11 cellular contexts compared by ENCODE assay signal in genomic region chr5:167861134-167861930, GRCh38.
DNase-seq lines count a peak whose midpoint lies in the region; ATAC-seq and TF ChIP-seq lines count a peak whose summit lies in the region.
"Had no signal": no experiment of that assay in that cellular context is flagged by ENCODE, and none has a peak within 500 bp of the region (broad histone marks: within the 10 kb centered on the region; RNA-seq: fewer than 3 reads in every experiment).

No MANE protein-coding gene starts in this region.

- POLR2A ChIA-PET in PC-3 (lab: Charles Lee; ENCODE audit: unreplicated experiment) = no interaction called here

- no TSS peak for BruUV-seq in PC-3 (replicated peaks; lab: Mats Ljungman, UMichigan)

- no peaks in the 10 kb centered on the region for H3K9me2 ChIP-seq in PC-3 (replicated peaks; ENCODE audit: low read length)

- TF ChIP-seq CTCF in heart right ventricle (IDR thresholded peaks at IDR 0.05) (no peak), PC-3 (conservative IDR thresholded peaks at IDR 0.05; ENCODE audit: low read depth, low read length) (no peak), GM10266 (IDR thresholded peaks at IDR 0.05; ENCODE audit: control insufficient read depth, insufficient read depth, low read depth, missing control alignments) (no peak)

- intact Hi-C loops in heart right ventricle (cut with DNase I) = no loop called here
- intact Hi-C loops in cardiac septum (cut with DNase I) = no loop called here
- intact Hi-C loops in PC-3 (cut with micrococcal nuclease) = no loop called here

- ATAC-seq in heart right ventricle (peak in 6 of 8 donors; percentile 40 to 90 (median 64)), PC-3 (no peak), HG03521 (IDR thresholded peaks at IDR 0.05; ENCODE audit: unreplicated experiment) (no peak)
- ATAC-seq: mucosa of descending colon had no signal

- no peaks in the 10 kb centered on the region for H4K20me1 ChIP-seq in PC-3 (ENCODE audit: low read length)

- peak; percentile 28 for DNase-seq in heart right ventricle
- no peak for DNase-seq in cardiac septum (ENCODE audit: low spot score)
- DNase-seq in PC-3 = peak; percentile 34
- peak; percentile 2 for DNase-seq in foreskin melanocyte
- DNase-seq in GM10266 (ENCODE audit: extremely low spot score) = no peak
- no peak for DNase-seq in NOMO-1 (lab: John Stamatoyannopoulos, UW; ENCODE audit: unreplicated experiment in 2 of 2)
- DNase-seq in NCI-H1436 treated with DMSO at 0.1 percent for 48 hours (lab: John Stamatoyannopoulos, UW) = no peak
- DNase-seq: activated CD4-positive, CD25-positive, alpha-beta regulatory T cell had no signal

- H3K27me3 ChIP-seq in heart right ventricle (no peaks in the 10 kb centered on the region), PC-3 (ENCODE audit: low read length) (peaks cover 41% of the 10 kb centered on the region; the same call in 1 of the 2 replicates)
- H3K27me3 ChIP-seq: BLaER1 treated with 17β-estradiol and CSF1 and Interleukin-3, amounts not matched to agents 10 nM and 100 nM had no signal

- H3K4me2 ChIP-seq in PC-3 (ENCODE audit: low read length) = no peak overlapping the region
- H3K4me2 ChIP-seq: BLaER1 treated with 17β-estradiol and CSF1 and Interleukin-3, amounts not matched to agents 10 nM and 100 nM had no signal

- H3K27ac ChIP-seq in heart right ventricle (peak overlapping the region in 1 of 10 donors; percentile 15), PC-3 (ENCODE audit: low read length) (no peak overlapping the region)
- H3K27ac ChIP-seq: BLaER1 treated with 17β-estradiol and CSF1 and Interleukin-3, amounts not matched to agents 10 nM and 100 nM had no signal

- H3K4me3 ChIP-seq in heart right ventricle = no peak overlapping the region
- H3K4me3 ChIP-seq in PC-3 (ENCODE audit: low read length) = no peak overlapping the region
- H3K4me3 ChIP-seq: BLaER1 treated with 17β-estradiol and CSF1 and Interleukin-3, amounts not matched to agents 10 nM and 100 nM; mucosa of descending colon had no signal

- H3K79me2 ChIP-seq in PC-3 (ENCODE audit: low read length) = no peaks in the 10 kb centered on the region

- H3K9me3 ChIP-seq in heart right ventricle (no peaks in the 10 kb centered on the region), PC-3 (ENCODE audit: low read length) (no peaks in the 10 kb centered on the region)
- H3K9me3 ChIP-seq: mucosa of descending colon had no signal

- H3K36me3 ChIP-seq in heart right ventricle = no peaks in the 10 kb centered on the region
- H3K36me3 ChIP-seq in PC-3 (ENCODE audit: low read depth, low read length) = no peaks in the 10 kb centered on the region

- CTCF ChIA-PET in PC-3 (lab: Charles Lee) = no interaction called here

- H3K9ac ChIP-seq in PC-3 (ENCODE audit: low read length) = no peak overlapping the region
- H3K9ac ChIP-seq: BLaER1 treated with 17β-estradiol and CSF1 and Interleukin-3, amounts not matched to agents 10 nM and 100 nM had no signal

- WGBS in heart right ventricle, 2 donors = 31 to 34% methylated on average over 15 of the region's 15 CpGs

- peaks cover 0 to 14% (median 0%) of the 10 kb centered on the region in 9 donors for H3K4me1 ChIP-seq in heart right ventricle
- no peaks in the 10 kb centered on the region for H3K4me1 ChIP-seq in PC-3 (ENCODE audit: insufficient read depth, low read length)
- H3K4me1 ChIP-seq: BLaER1 treated with 17β-estradiol and CSF1 and Interleukin-3, amounts not matched to agents 10 nM and 100 nM had no signal

- no peaks in the 10 kb centered on the region for H3F3A ChIP-seq in PC-3 (ENCODE audit: low read length, unreplicated experiment)

- H2AFZ ChIP-seq in PC-3 (ENCODE audit: low read length) = no peak overlapping the region

Comparison
In these comparisons a context has a peak if more than half of its experiments do, and no peak if none do; other contexts are left out.
1. DNase-seq: peak in heart right ventricle (2 of 2), PC-3 (single experiment) and foreskin melanocyte (single experiment); none in cardiac septum (single experiment), GM10266 (single experiment), NOMO-1 (0 of 2) and NCI-H1436 treated with DMSO at 0.1 percent for 48 hours (single experiment).
2. ATAC-seq: peak in heart right ventricle (6 of 8); none in PC-3 (single experiment) and HG03521 (single experiment).